ENCODE assay signal across 1 cellular context in the genomic region with DNA sequence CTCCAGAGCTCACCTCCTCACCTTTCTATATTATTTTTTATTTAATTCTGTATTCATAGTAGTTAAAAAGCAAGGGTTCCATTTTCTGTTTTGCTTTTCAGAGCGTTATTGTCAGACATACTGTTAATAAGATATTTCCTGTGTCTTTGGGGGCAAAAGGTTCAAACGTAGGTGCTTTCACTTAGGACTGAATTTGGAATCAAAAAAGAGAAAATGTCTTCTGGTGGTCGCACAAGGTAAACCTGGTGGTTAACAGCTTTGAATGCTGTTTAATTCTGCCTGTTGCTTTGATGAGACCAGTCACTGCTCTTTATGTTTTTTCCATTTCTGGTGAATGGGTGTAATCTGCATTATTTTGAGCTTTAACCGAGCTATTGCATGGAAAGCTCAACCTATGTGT.
TF ChIP-seq lines count a peak whose summit lies in the region.

No MANE protein-coding gene starts in this region.

TF ChIP-seq in GM12878, 131 proteins besides CTCF, POLR2A, EP300 and RAD21 (continued from another document):
- no peak for TF ChIP-seq FOXM1 (IDR thresholded peaks at IDR 0.05; ENCODE audit: low read depth, low read length)
- TF ChIP-seq POLR2AphosphoS5 (IDR thresholded peaks at IDR 0.05; ENCODE audit: low read length) = no peak
- no peak for TF ChIP-seq MXI1 (IDR thresholded peaks at IDR 0.05; ENCODE audit: low read depth, low read length)
- no peak for TF ChIP-seq NFIC (IDR thresholded peaks at IDR 0.05; ENCODE audit: low read depth, low read length)
- TF ChIP-seq ZZZ3 (IDR thresholded peaks at IDR 0.05; ENCODE audit: control insufficient read depth, insufficient read length, low read depth) = no peak
- no peak for TF ChIP-seq SP1 (IDR thresholded peaks at IDR 0.05; ENCODE audit: low read depth, low read length)
- TF ChIP-seq RB1 (IDR thresholded peaks at IDR 0.05; ENCODE audit: borderline replicate concordance) = no peak
- no peak for TF ChIP-seq SREBF1 (IDR thresholded peaks at IDR 0.05; ENCODE audit: low read length)
- no peak for TF ChIP-seq ZNF622 (IDR thresholded peaks at IDR 0.05)
- TF ChIP-seq, protein P1, sequence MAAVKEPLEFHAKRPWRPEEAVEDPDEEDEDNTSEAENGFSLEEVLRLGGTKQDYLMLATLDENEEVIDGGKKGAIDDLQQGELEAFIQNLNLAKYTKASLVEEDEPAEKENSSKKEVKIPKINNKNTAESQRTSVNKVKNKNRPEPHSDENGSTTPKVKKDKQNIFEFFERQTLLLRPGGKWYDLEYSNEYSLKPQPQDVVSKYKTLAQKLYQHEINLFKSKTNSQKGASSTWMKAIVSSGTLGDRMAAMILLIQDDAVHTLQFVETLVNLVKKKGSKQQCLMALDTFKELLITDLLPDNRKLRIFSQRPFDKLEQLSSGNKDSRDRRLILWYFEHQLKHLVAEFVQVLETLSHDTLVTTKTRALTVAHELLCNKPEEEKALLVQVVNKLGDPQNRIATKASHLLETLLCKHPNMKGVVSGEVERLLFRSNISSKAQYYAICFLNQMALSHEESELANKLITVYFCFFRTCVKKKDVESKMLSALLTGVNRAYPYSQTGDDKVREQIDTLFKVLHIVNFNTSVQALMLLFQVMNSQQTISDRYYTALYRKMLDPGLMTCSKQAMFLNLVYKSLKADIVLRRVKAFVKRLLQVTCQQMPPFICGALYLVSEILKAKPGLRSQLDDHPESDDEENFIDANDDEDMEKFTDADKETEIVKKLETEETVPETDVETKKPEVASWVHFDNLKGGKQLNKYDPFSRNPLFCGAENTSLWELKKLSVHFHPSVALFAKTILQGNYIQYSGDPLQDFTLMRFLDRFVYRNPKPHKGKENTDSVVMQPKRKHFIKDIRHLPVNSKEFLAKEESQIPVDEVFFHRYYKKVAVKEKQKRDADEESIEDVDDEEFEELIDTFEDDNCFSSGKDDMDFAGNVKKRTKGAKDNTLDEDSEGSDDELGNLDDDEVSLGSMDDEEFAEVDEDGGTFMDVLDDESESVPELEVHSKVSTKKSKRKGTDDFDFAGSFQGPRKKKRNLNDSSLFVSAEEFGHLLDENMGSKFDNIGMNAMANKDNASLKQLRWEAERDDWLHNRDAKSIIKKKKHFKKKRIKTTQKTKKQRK (IDR thresholded peaks at IDR 0.05; ENCODE audit: low read depth, low read length) = no peak
- no peak for TF ChIP-seq IKZF2 (IDR thresholded peaks at IDR 0.05)
